Comparison of ENCODE assay signal across 17 cellular contexts in genomic region chr17:17976931-17977570, GRCh38. TPM values are rescaled to one million over a fixed set of nuclear protein-coding genes. Genes with fewer than 3 reads are reported as not detected.
DNase-seq lines count a peak whose midpoint lies in the region; ATAC-seq and TF ChIP-seq lines count a peak whose summit lies in the region.
"Had no signal": no experiment of that assay in that cellular context is flagged by ENCODE, and none has a peak within 500 bp of the region (broad histone marks: within the 10 kb centered on the region; RNA-seq: fewer than 3 reads in every experiment).

No MANE protein-coding gene starts in this region.

- no peaks in the 10 kb centered on the region for H3K9me3 Mint-ChIP-seq in nephron
- H3K9me3 Mint-ChIP-seq: CD4-positive, alpha-beta memory T cell had no signal

- POLR2A ChIA-PET in RWPE1 (lab: Yijun Ruan, JAX; ENCODE audit: low non-redundant PET) = no interaction called here

- no peak for DNase-seq in RWPE1 (ENCODE audit: low spot score)
- no peak for DNase-seq in NCI-H524 (lab: John Stamatoyannopoulos, UW)
- no peak for DNase-seq in ureter (ENCODE audit: low spot score)
- no peak for DNase-seq in T-helper 1 cell
- DNase-seq: ACHN; BE2C; C1 segment of cervical spinal cord; CD4-positive, alpha-beta memory T cell; DMS153; DMS79; GDM1; HCEC 1CT; KG1 had no signal

- 0 out of 2 replicates have a peak overlapping the region, but pooled peaks have one; percentile 5 for H3K27ac ChIP-seq in RWPE1
- H3K27ac ChIP-seq in neutrophil = peak overlapping the region; percentile 38

- H3K36me3 ChIP-seq in neutrophil = no peaks in the 10 kb centered on the region
- H3K36me3 ChIP-seq: BE2C had no signal

- peaks cover 41 to 43% of the 10 kb centered on the region in 2 experiments for H3K4me1 ChIP-seq in neutrophil (ENCODE audit: control insufficient read depth in 1 of 2, insufficient read depth in 1 of 2, low read depth in 1 of 2, low read length in 1 of 2)
- H3K4me1 ChIP-seq: BE2C had no signal

- CTCF ChIA-PET in RWPE1 (lab: Yijun Ruan, JAX) = interaction anchor here (0.7 kb wide), 1 partner anchor 110 kb away, joined by 3 read pairs; no protein-coding TSS in a partner anchor

- no peak for ATAC-seq in GM21381 (IDR thresholded peaks at IDR 0.05; ENCODE audit: unreplicated experiment)
- ATAC-seq: HepG2 had no signal

- no peaks in the 10 kb centered on the region for H3K9me3 ChIP-seq in neutrophil
- H3K9me3 ChIP-seq: BE2C had no signal

- H3K27ac Mint-ChIP-seq in nephron = peak overlapping the region in 2 of 3 experiments; percentile 48 to 56

- H3K4me3 Mint-ChIP-seq in nephron = no peak overlapping the region

- no peak for TF ChIP-seq CTCF in RWPE1 (conservative IDR thresholded peaks at IDR 0.05; ENCODE audit: low read depth)
- TF ChIP-seq CTCF in nephron (IDR thresholded peaks at IDR 0.05; ENCODE audit: unreplicated experiment in 3 of 3) = no peak
- no peak for TF ChIP-seq CTCF in neutrophil (IDR thresholded peaks at IDR 0.05)

- H3K4me3 ChIP-seq in neutrophil (ENCODE audit: low read depth in 1 of 2, low read length in 1 of 2) = no peak overlapping the region

- peaks cover 9% of the 10 kb centered on the region for H3K4me1 Mint-ChIP-seq in nephron

- no peaks in the 10 kb centered on the region for H3K27me3 ChIP-seq in neutrophil
- H3K27me3 ChIP-seq: BE2C had no signal

- H3K27me3 Mint-ChIP-seq in nephron (ENCODE audit: low read depth) = peaks cover 8% of the 10 kb centered on the region

- no peaks in the 10 kb centered on the region for H3K36me3 Mint-ChIP-seq in nephron (ENCODE audit: low read depth)

RNA-seq across cellular contexts. Expression of gene DRC3, which starts 4.4 kb away (rescaled TPM):
- total RNA-seq in ureter = 2.0 TPM

RNA-seq across cellular contexts. Expression of gene TOM1L2, which starts 4.9 kb away (rescaled TPM):
- total RNA-seq in ureter = 119 TPM
